In genomic region chr4:166008510-166008909, GRCh38 we compare ENCODE assay signal across 11 cellular contexts.
"Had no signal": no experiment of that assay in that cellular context is flagged by ENCODE, and none has a peak within 500 bp of the region (broad histone marks: within the 10 kb centered on the region; RNA-seq: fewer than 3 reads in every experiment).

No MANE protein-coding gene starts in this region.

- H3K4me3 ChIP-seq: GM23248, GM23338, HAP-1 had no signal

- H3K9ac ChIP-seq: GM23248 had no signal

- H3K4me2 ChIP-seq: GM23338 had no signal

- FAIRE-seq: H1, H54 had no signal

- DNase-seq: GM23248, GOT3, H7, H9, HCEC 1CT, HFFc6 had no signal

- H2AFZ ChIP-seq: GM23248, GM23338 had no signal

- H3K27ac ChIP-seq: GM23248 had no signal

- H3K36me3 ChIP-seq: HAP-1 had no signal

- H3K4me1 ChIP-seq: HAP-1 had no signal

- ATAC-seq: GM23338, HCT116 had no signal

- H3K9me3 ChIP-seq: HAP-1 had no signal
